In the genomic region with DNA sequence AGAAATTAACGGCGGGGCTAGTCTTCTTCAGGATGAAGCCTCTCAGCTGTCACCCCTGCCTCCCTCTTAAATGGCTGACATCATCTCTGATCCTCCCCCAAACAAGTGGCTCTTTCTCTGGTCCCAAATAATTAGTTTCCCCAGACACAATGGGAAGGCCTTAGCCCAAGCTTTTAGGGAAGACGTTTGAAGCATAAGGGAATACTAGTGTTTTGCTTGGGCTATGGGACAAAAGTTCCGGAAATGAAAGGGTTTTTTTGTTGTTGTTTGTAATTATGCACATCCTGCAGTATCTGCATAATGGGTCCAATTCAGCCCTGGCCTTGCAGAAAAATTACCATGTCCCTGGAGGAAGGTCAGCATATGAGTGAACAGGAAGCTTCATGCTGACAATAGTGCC, we compare ENCODE assay signal across 17 cellular contexts. TPM values are rescaled to one million over a fixed set of nuclear protein-coding genes. Genes with fewer than 3 reads are reported as not detected.
"Had no signal": no experiment of that assay in that cellular context is flagged by ENCODE, and none has a peak within 500 bp of the region (broad histone marks: within the 10 kb centered on the region; RNA-seq: fewer than 3 reads in every experiment).

No MANE protein-coding gene starts in this region.

- H3K36me3 Mint-ChIP-seq: activated naive CD8-positive, alpha-beta T cell; naive thymus-derived CD4-positive, alpha-beta T cell; stimulated activated memory B cell treated with anti-CD40 and anti-IgM and Interleukin-4, amounts not matched to agents 10 μg/mL and 1 μg/mL and 100 μg/mL, for 72 hours had no signal

- H2AFZ ChIP-seq: parathyroid adenoma had no signal

- H3K4me2 ChIP-seq: smooth muscle cell had no signal

- H3K4me1 Mint-ChIP-seq: naive thymus-derived CD4-positive, alpha-beta T cell; stimulated activated memory B cell treated with anti-CD40 and anti-IgM and Interleukin-4, amounts not matched to agents 10 μg/mL and 1 μg/mL and 100 μg/mL, for 72 hours had no signal

- H3K9me3 ChIP-seq: neutrophil, testis, upper lobe of left lung had no signal

- H3K27me3 ChIP-seq: neutrophil, testis, upper lobe of left lung had no signal

- ATAC-seq: activated CD4-positive, CD25-positive, alpha-beta regulatory T cell treated with anti-CD3 and anti-CD28 coated beads, Interleukin-2, amount 50 U/mL, for 24 hours; esophagus mucosa; left cardiac atrium; naive thymus-derived CD4-positive, alpha-beta T cell; stimulated activated memory B cell treated with anti-CD40 and anti-IgM and Interleukin-4, amounts not matched to agents 10 μg/mL and 1 μg/mL and 100 μg/mL, for 72 hours had no signal

- H3K4me1 ChIP-seq: parathyroid adenoma, testis, upper lobe of left lung had no signal

- H3K79me2 ChIP-seq: parathyroid adenoma had no signal

- H3K36me3 ChIP-seq: neutrophil, upper lobe of left lung had no signal

- H3K9me3 Mint-ChIP-seq: dendritic cell treated with granulocyte-macrophage colony-stimulating factor and Interleukin-4, amounts not matched to agents 40 ng/mL and 50 ng/mL, for 4 days; stimulated activated memory B cell treated with anti-CD40 and anti-IgM and Interleukin-4, amounts not matched to agents 10 μg/mL and 1 μg/mL and 100 μg/mL, for 72 hours had no signal

- H3K4me3 Mint-ChIP-seq: activated naive CD8-positive, alpha-beta T cell; dendritic cell treated with granulocyte-macrophage colony-stimulating factor and Interleukin-4, amounts not matched to agents 40 ng/mL and 50 ng/mL, for 4 days; naive thymus-derived CD4-positive, alpha-beta T cell; stimulated activated memory B cell treated with anti-CD40 and anti-IgM and Interleukin-4, amounts not matched to agents 10 μg/mL and 1 μg/mL and 100 μg/mL, for 72 hours had no signal

- H3K4me3 ChIP-seq: smooth muscle cell, testis, upper lobe of left lung had no signal

- H3K27ac Mint-ChIP-seq: activated naive CD8-positive, alpha-beta T cell; dendritic cell treated with granulocyte-macrophage colony-stimulating factor and Interleukin-4, amounts not matched to agents 40 ng/mL and 50 ng/mL, for 4 days; naive thymus-derived CD4-positive, alpha-beta T cell; stimulated activated memory B cell treated with anti-CD40 and anti-IgM and Interleukin-4, amounts not matched to agents 10 μg/mL and 1 μg/mL and 100 μg/mL, for 72 hours had no signal

- DNase-seq: activated gamma-delta T cell; effector CD8-positive, alpha-beta T cell; left cardiac atrium; mesenchymal stem cell; naive thymus-derived CD4-positive, alpha-beta T cell; stimulated activated CD4-positive, alpha-beta T cell treated with anti-CD3 and anti-CD28 coated beads, Interleukin-4, amount 100 ng/mL, for 4 hours; testis; upper lobe of left lung had no signal

- H3K27ac ChIP-seq: neutrophil, parathyroid adenoma, testis, upper lobe of left lung had no signal

RNA-seq across cellular contexts. Expression of a gene that starts 13.7 kb away (rescaled TPM):
- total RNA-seq: chondrocyte had no signal
- polyA plus RNA-seq: naive thymus-derived CD4-positive, alpha-beta T cell had no signal
